In genomic region chr10:88979153-88979562, GRCh38 we compare ENCODE assay signal across 8 cellular contexts. TPM values are rescaled to one million over a fixed set of nuclear protein-coding genes. Genes with fewer than 3 reads are reported as not detected.
DNase-seq lines count a peak whose midpoint lies in the region; ATAC-seq and TF ChIP-seq lines count a peak whose summit lies in the region.

No MANE protein-coding gene starts in this region.

- no peak overlapping the region for H3K4me3 ChIP-seq in A673 (ENCODE audit: low read depth, low read length, poor library complexity, severe bottlenecking)
- peak overlapping the region in 4 of 59 donors; percentile 4 to 13 (median 10) for H3K4me3 ChIP-seq in dorsolateral prefrontal cortex

- DNase-seq in A673 (ENCODE audit: low spot score) = peak; percentile 68
- peak; percentile 83 for DNase-seq in NCI-H226
- peak in 2 of 10 donors; percentile 24 to 43 for DNase-seq in dorsolateral prefrontal cortex
- DNase-seq in mucosa of gallbladder (ENCODE audit: low spot score) = peak; percentile 44
- DNase-seq in stimulated activated naive CD8-positive, alpha-beta T cell treated with anti-CD3 and anti-CD28 coated beads, Interleukin-15, Interleukin-2, amounts not matched to agents 100 U/mL and 50 U/mL, for 24 hours = no peak
- no peak for DNase-seq in 8988T

- peaks cover 78% of the 10 kb centered on the region for H3K4me1 ChIP-seq in A673 (ENCODE audit: insufficient read depth, low read length, poor library complexity, severe bottlenecking)

- TF ChIP-seq CTCF in A673 (conservative IDR thresholded peaks at IDR 0.05; ENCODE audit: low read depth, low read length) = no peak
- no peak for TF ChIP-seq CTCF in dorsolateral prefrontal cortex (IDR thresholded peaks at IDR 0.05 in 54 of 56, conservative IDR thresholded peaks at IDR 0.05 in 2 of 56; ENCODE audit: low read depth in 1 of 56, partially characterized antibody in 56 of 56)

- peak overlapping the region; percentile 75 for H3K27ac ChIP-seq in A673 (ENCODE audit: low read depth, low read length, poor library complexity, severe bottlenecking)
- H3K27ac ChIP-seq in dorsolateral prefrontal cortex = peak overlapping the region in 39 of 59 donors; percentile 3 to 80 (median 44)

- no peak for ATAC-seq in GM18870 (IDR thresholded peaks at IDR 0.05; ENCODE audit: unreplicated experiment)
- ATAC-seq in stimulated activated naive CD8-positive, alpha-beta T cell treated with anti-CD3 and anti-CD28 coated beads, Interleukin-15, Interleukin-2, amounts not matched to agents 100 U/mL and 50 U/mL, for 24 hours = no peak
- ATAC-seq in GM18517 (IDR thresholded peaks at IDR 0.05; ENCODE audit: unreplicated experiment) = no peak

- CTCF ChIA-PET in A673 (lab: Charles Lee) = no interaction called here

- BruUV-seq in A673 (replicated peaks; lab: Mats Ljungman, UMichigan) = no TSS peak

- intact Hi-C loops in A673 (cut with micrococcal nuclease; ENCODE audit: unreplicated experiment) = no loop called here
- intact Hi-C loops in dorsolateral prefrontal cortex (cut with DNase I) = no loop called here

- no peaks in the 10 kb centered on the region for H3K9me3 ChIP-seq in A673 (ENCODE audit: low read depth, low read length, poor library complexity, severe bottlenecking)

- no peaks in the 10 kb centered on the region for H3K36me3 ChIP-seq in A673 (ENCODE audit: insufficient read depth, low read length, poor library complexity, severe bottlenecking)

- POLR2A ChIA-PET in A673 (lab: Charles Lee; ENCODE audit: low non-redundant PET) = no interaction called here

- H3K27me3 ChIP-seq in A673 (replicated peaks; ENCODE audit: insufficient read depth, low read depth, low read length, poor library complexity) = no peaks in the 10 kb centered on the region
- H3K27me3 ChIP-seq in dorsolateral prefrontal cortex = no peaks in the 10 kb centered on the region

RNA-seq across cellular contexts. Expression of gene FAS, which starts 11.4 kb away (rescaled TPM):
- total RNA-seq in A673 (2021) = 30.4 and 40.3 TPM in 2 replicates
- 10 to 100 TPM in 77 of 120 experiments, 1 to 10 TPM in 43; 3.2 to 28.4 (median 12.1) TPM for total RNA-seq in dorsolateral prefrontal cortex
- total RNA-seq in mucosa of gallbladder = 18.8 TPM

RNA-seq across cellular contexts. Expression of gene ACTA2, which starts 26.6 kb away (rescaled TPM):
- 52.2 and 78.4 TPM in 2 replicates for total RNA-seq in A673 (2021)
- total RNA-seq in dorsolateral prefrontal cortex = 100 to 1,000 TPM in 8 of 120 experiments, 10 to 100 TPM in 106, 1 to 10 TPM in 6; 7.4 to 523 (median 26.5) TPM
- 2,259 TPM for total RNA-seq in mucosa of gallbladder

Comparison
In these comparisons a context has a peak if more than half of its experiments do, and no peak if none do; other contexts are left out.
1. DNase-seq: peak in A673 (single experiment), NCI-H226 (single experiment) and mucosa of gallbladder (single experiment); none in stimulated activated naive CD8-positive, alpha-beta T cell treated with anti-CD3 and anti-CD28 coated beads, Interleukin-15, Interleukin-2, amounts not matched to agents 100 U/mL and 50 U/mL, for 24 hours (single experiment) and 8988T (single experiment).